Comparison of ENCODE assay signal across 1 cellular context in the genomic region with DNA sequence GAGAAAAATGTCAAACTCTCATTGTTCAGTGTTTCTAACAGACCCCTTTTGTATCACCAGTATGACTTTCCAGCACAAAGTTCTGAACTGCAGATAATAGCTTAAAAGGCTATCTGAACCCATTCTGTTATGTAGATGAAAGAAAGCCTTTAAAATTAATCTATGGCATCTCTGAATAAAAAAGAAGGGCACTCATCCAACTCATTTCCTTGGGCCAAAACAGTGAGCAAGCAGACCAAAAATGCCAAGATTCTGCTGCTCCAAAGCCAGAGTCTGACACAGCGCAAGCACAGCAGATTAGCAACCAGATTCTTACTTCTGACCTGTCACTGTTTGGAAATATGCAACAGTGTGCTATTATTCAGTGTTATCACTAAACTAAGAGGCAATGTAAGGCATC.
TF ChIP-seq lines count a peak whose summit lies in the region.

No MANE protein-coding gene starts in this region.

TF ChIP-seq in GM23338, 12 proteins besides CTCF, POLR2A, EP300 and RAD21:
- TF ChIP-seq, protein P1, sequence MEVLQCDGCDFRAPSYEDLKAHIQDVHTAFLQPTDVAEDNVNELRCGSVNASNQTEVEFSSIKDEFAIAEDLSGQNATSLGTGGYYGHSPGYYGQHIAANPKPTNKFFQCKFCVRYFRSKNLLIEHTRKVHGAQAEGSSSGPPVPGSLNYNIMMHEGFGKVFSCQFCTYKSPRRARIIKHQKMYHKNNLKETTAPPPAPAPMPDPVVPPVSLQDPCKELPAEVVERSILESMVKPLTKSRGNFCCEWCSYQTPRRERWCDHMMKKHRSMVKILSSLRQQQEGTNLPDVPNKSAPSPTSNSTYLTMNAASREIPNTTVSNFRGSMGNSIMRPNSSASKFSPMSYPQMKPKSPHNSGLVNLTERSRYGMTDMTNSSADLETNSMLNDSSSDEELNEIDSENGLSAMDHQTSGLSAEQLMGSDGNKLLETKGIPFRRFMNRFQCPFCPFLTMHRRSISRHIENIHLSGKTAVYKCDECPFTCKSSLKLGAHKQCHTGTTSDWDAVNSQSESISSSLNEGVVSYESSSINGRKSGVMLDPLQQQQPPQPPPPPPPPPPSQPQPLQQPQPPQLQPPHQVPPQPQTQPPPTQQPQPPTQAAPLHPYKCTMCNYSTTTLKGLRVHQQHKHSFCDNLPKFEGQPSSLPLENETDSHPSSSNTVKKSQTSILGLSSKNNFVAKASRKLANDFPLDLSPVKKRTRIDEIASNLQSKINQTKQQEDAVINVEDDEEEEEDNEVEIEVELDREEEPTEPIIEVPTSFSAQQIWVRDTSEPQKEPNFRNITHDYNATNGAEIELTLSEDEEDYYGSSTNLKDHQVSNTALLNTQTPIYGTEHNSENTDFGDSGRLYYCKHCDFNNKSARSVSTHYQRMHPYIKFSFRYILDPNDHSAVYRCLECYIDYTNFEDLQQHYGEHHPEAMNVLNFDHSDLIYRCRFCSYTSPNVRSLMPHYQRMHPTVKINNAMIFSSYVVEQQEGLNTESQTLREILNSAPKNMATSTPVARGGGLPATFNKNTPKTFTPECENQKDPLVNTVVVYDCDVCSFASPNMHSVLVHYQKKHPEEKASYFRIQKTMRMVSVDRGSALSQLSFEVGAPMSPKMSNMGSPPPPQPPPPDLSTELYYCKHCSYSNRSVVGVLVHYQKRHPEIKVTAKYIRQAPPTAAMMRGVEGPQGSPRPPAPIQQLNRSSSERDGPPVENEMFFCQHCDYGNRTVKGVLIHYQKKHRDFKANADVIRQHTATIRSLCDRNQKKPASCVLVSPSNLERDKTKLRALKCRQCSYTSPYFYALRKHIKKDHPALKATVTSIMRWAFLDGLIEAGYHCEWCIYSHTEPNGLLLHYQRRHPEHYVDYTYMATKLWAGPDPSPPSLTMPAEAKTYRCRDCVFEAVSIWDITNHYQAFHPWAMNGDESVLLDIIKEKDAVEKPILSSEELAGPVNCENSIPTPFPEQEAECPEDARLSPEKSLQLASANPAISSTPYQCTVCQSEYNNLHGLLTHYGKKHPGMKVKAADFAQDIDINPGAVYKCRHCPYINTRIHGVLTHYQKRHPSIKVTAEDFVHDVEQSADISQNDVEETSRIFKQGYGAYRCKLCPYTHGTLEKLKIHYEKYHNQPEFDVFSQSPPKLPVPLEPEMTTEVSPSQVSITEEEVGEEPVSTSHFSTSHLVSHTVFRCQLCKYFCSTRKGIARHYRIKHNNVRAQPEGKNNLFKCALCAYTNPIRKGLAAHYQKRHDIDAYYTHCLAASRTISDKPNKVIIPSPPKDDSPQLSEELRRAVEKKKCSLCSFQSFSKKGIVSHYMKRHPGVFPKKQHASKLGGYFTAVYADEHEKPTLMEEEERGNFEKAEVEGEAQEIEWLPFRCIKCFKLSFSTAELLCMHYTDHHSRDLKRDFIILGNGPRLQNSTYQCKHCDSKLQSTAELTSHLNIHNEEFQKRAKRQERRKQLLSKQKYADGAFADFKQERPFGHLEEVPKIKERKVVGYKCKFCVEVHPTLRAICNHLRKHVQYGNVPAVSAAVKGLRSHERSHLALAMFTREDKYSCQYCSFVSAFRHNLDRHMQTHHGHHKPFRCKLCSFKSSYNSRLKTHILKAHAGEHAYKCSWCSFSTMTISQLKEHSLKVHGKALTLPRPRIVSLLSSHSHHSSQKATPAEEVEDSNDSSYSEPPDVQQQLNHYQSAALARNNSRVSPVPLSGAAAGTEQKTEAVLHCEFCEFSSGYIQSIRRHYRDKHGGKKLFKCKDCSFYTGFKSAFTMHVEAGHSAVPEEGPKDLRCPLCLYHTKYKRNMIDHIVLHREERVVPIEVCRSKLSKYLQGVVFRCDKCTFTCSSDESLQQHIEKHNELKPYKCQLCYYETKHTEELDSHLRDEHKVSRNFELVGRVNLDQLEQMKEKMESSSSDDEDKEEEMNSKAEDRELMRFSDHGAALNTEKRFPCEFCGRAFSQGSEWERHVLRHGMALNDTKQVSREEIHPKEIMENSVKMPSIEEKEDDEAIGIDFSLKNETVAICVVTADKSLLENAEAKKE (CRISPR knock-in tag; IDR thresholded peaks at IDR 0.05), result no peak
- TF ChIP-seq ZNF114 (CRISPR knock-in tag; IDR thresholded peaks at IDR 0.05) (no peak), EZH2 (IDR thresholded peaks at IDR 0.05; ENCODE audit: low read depth, unreplicated experiment) (no peak), ZNF331 (CRISPR knock-in tag; IDR thresholded peaks at IDR 0.05; ENCODE audit: low read depth) (no peak)
TF ChIP-seq in GM23338: peak in this region for 0.
